Comparison of ENCODE assay signal across 35 cellular contexts in the genomic region with DNA sequence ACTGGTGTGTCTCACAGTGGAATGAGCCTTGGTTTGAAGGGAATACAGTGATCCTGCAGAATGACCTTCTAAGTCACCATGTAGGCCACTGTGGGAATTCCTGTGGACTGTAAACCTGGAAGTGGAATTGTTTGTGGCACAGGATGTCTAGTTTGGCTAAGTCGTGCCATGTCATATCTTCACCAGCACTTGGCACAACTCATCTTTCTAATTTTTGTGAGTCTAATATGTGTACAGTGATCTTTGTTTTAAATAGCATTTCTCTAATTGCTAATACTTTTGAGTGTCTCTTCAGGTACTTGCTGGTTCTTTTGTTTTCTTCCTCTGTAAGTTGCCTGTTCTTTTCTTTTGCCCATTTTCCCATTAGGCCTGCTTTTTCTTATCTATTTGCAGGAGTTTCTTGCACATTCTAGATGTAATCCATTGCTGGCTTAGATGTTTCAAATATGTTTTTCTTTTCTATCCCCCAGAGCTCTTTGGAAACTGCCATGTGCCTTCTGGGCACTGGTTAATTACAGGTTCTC.
"Had no signal": no experiment of that assay in that cellular context is flagged by ENCODE, and none has a peak within 500 bp of the region (broad histone marks: within the 10 kb centered on the region; RNA-seq: fewer than 3 reads in every experiment).

No MANE protein-coding gene starts in this region.

- H3K36me3 ChIP-seq: MG63 had no signal

- DNase-seq: MG63, MM.1S, MV-4-11, NCI-H1048, NCI-H1092, NCI-H1092 treated with DMSO at 0.1 percent for 48 hours, NCI-H1105, NCI-H1105 treated with DMSO at 0.1 percent for 48 hours, NCI-H1417, NCI-H1417 treated with DMSO at 0.1 percent for 48 hours, NCI-H1436, NCI-H1436 treated with DMSO at 0.1 percent for 48 hours, NCI-H146, NCI-H1694, NCI-H1694 treated with DMSO at 0.1 percent for 48 hours, NCI-H187, NCI-H187 treated with DMSO at 0.1 percent for 48 hours, NCI-H1930, NCI-H2029, NCI-H2029 treated with DMSO at 0.1 percent for 48 hours, NCI-H2081, NCI-H2081 treated with DMSO at 0.1 percent for 48 hours, NCI-H2107, NCI-H2171, NCI-H2171 treated with DMSO at 0.1 percent for 48 hours, NCI-H2227 treated with DMSO at 0.1 percent for 48 hours, NCI-H226, NCI-H345, NCI-H446, NCI-H446 treated with DMSO at 0.1 percent for 48 hours, NCI-H510A, NCI-H510A treated with DMSO at 0.1 percent for 48 hours, NCI-H524, NCI-H524 treated with DMSO at 0.1 percent for 48 hours, NCI-H526 had no signal

- H3K4me3 ChIP-seq: MG63 had no signal

- H3K9me3 ChIP-seq: MG63 had no signal

- H3K27me3 ChIP-seq: MG63 had no signal
